27 cellular contexts compared by ENCODE assay signal in genomic region chr4:74878323-74878722, GRCh38. TPM values are rescaled to one million over a fixed set of nuclear protein-coding genes. Genes with fewer than 3 reads are reported as not detected.
"Had no signal": no experiment of that assay in that cellular context is flagged by ENCODE, and none has a peak within 500 bp of the region (broad histone marks: within the 10 kb centered on the region; RNA-seq: fewer than 3 reads in every experiment).

No MANE protein-coding gene starts in this region.

- H3K9me3 Mint-ChIP-seq: endodermal cell had no signal

- H3K4me3 ChIP-seq: gastrocnemius medialis, lower lobe of right lung, right lobe of liver, suprapubic skin, transverse colon, upper lobe of right lung, uterus had no signal

- H3K4me1 Mint-ChIP-seq: stimulated activated naive CD8-positive, alpha-beta T cell treated with anti-CD3 and anti-CD28 coated beads, Interleukin-15, amount 100 ng/mL, for 72 hours had no signal

- H3K4me1 ChIP-seq: gastrocnemius medialis, parathyroid adenoma, right lobe of liver, upper lobe of right lung, uterus had no signal

- ATAC-seq: esophagus mucosa; gastrocnemius medialis; left ventricle myocardium superior; lower lobe of right lung; natural killer cell treated with Interleukin-12 subunit alpha and Interleukin-12 subunit beta and Interleukin-15 and Interleukin-18, amount 100 ng/mL, for 72 hours; right lobe of liver; stimulated activated naive CD8-positive, alpha-beta T cell treated with anti-CD3 and anti-CD28 coated beads, Interleukin-15, amount 100 ng/mL, for 72 hours; upper lobe of right lung had no signal

- H3K27ac ChIP-seq: epithelial cell of prostate, gastrocnemius medialis, lower lobe of right lung, neutrophil, parathyroid adenoma, right lobe of liver, suprapubic skin, transverse colon, upper lobe of right lung, uterus had no signal

- H3K9me3 ChIP-seq: gastrocnemius medialis, lower lobe of right lung, neutrophil, right lobe of liver, suprapubic skin, transverse colon, upper lobe of right lung, uterus had no signal

- H3K27me3 Mint-ChIP-seq: progenitor cell of endocrine pancreas had no signal

- H3K27ac Mint-ChIP-seq: dendritic cell treated with granulocyte-macrophage colony-stimulating factor and Interleukin-4, amounts not matched to agents 40 ng/mL and 50 ng/mL, for 4 days; endodermal cell; natural killer cell treated with Interleukin-12 subunit alpha and Interleukin-12 subunit beta and Interleukin-15 and Interleukin-18, amount 100 ng/mL, for 72 hours; progenitor cell of endocrine pancreas; stimulated activated naive CD8-positive, alpha-beta T cell treated with anti-CD3 and anti-CD28 coated beads, Interleukin-15, amount 100 ng/mL, for 72 hours had no signal

- H3K4me3 Mint-ChIP-seq: dendritic cell treated with granulocyte-macrophage colony-stimulating factor and Interleukin-4, amounts not matched to agents 40 ng/mL and 50 ng/mL, for 4 days; endodermal cell; natural killer cell treated with Interleukin-12 subunit alpha and Interleukin-12 subunit beta and Interleukin-15 and Interleukin-18, amount 100 ng/mL, for 72 hours; neural crest cell; stimulated activated naive CD8-positive, alpha-beta T cell treated with anti-CD3 and anti-CD28 coated beads, Interleukin-15, amount 100 ng/mL, for 72 hours had no signal

- H3K36me3 ChIP-seq: gastrocnemius medialis, lower lobe of right lung, neutrophil, right lobe of liver, suprapubic skin, transverse colon, upper lobe of right lung, uterus had no signal

- DNase-seq: effector CD8-positive, alpha-beta T cell; endodermal cell; foreskin fibroblast; gastrocnemius medialis; head of caudate nucleus; left ventricle myocardium superior; lower lobe of right lung; right lobe of liver; small intestine; stimulated activated CD4-positive, alpha-beta T cell treated with anti-CD3 and anti-CD28 coated beads, Interleukin-1b, Interleukin-23, amount 100 ng/mL, for 48 hours; stimulated activated CD4-positive, alpha-beta T cell treated with anti-CD3 and anti-CD28 coated beads, Interleukin-4, amount 100 ng/mL, for 1 hour; stimulated activated CD8-positive, alpha-beta memory T cell treated with anti-CD3 and anti-CD28 coated beads, Interleukin-4, amount 100 ng/mL, for 48 hours; stimulated activated naive CD4-positive, alpha-beta T cell; stimulated activated naive CD8-positive, alpha-beta T cell treated with anti-CD3 and anti-CD28 coated beads, Interleukin-15, amount 100 ng/mL, for 72 hours; transverse colon; upper lobe of right lung; uterus had no signal

RNA-seq across cellular contexts. Expression of gene PARM1, which starts 54.6 kb away (rescaled TPM):
- total RNA-seq: osteoblast had no signal
